Comparison of ENCODE assay signal across 16 cellular contexts in the genomic region with DNA sequence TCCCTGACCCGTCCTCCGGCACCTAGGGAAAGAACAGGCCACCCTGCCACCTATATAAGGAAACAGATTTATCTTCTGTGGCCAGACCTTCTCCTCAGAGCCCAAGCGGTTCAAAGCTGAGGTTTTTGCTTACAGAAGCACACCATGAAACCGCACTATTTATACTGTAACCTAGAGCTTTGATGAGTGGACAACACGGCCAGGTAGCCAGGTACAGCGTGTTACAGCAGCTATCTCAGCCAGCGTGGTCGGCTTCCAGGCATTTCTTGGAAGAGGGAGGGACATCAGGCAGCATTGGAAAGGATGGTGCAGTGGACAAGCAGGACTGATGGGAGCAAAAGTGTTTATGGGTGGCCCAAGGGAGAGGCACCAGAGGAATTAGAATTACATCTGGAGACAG.
"Had no signal": no experiment of that assay in that cellular context is flagged by ENCODE, and none has a peak within 500 bp of the region (broad histone marks: within the 10 kb centered on the region; RNA-seq: fewer than 3 reads in every experiment).

No MANE protein-coding gene starts in this region.

- H3K4me1 Mint-ChIP-seq: naive B cell, nephron had no signal

- H3K9me3 Mint-ChIP-seq: dendritic cell treated with granulocyte-macrophage colony-stimulating factor and Interleukin-4, amounts not matched to agents 40 ng/mL and 50 ng/mL, for 4 days; effector memory CD8-positive, alpha-beta T cell; naive B cell; nephron had no signal

- H3K36me3 ChIP-seq: transverse colon had no signal

- H3K36me3 Mint-ChIP-seq: naive B cell had no signal

- H3K27ac ChIP-seq: foreskin keratinocyte, parathyroid adenoma, stomach, thoracic aorta, transverse colon had no signal

- H3K27me3 Mint-ChIP-seq: dendritic cell treated with granulocyte-macrophage colony-stimulating factor and Interleukin-4, amounts not matched to agents 40 ng/mL and 50 ng/mL, for 4 days; effector memory CD8-positive, alpha-beta T cell had no signal

- H3K4me3 ChIP-seq: stomach, thoracic aorta, transverse colon had no signal

- DNase-seq: central memory CD4-positive, alpha-beta T cell; effector memory CD8-positive, alpha-beta T cell; midbrain; naive B cell; stimulated activated CD4-positive, alpha-beta T cell treated with anti-CD3 and anti-CD28 coated beads, Interleukin-2, amount 100 ng/mL, for 24 hours; stimulated activated CD4-positive, alpha-beta T cell treated with anti-CD3 and anti-CD28 coated beads, Interleukin-4, amount 100 ng/mL, for 4 hours; stimulated activated naive CD4-positive, alpha-beta T cell; stomach; substantia nigra; transverse colon had no signal

- H3K27ac Mint-ChIP-seq: dendritic cell treated with granulocyte-macrophage colony-stimulating factor and Interleukin-4, amounts not matched to agents 40 ng/mL and 50 ng/mL, for 4 days; effector memory CD8-positive, alpha-beta T cell; naive B cell had no signal

- ATAC-seq: effector memory CD8-positive, alpha-beta T cell; foreskin keratinocyte; sciatic nerve had no signal

- H3K4me3 Mint-ChIP-seq: dendritic cell treated with granulocyte-macrophage colony-stimulating factor and Interleukin-4, amounts not matched to agents 40 ng/mL and 50 ng/mL, for 4 days; effector memory CD8-positive, alpha-beta T cell; naive B cell; nephron had no signal

- H3K9ac ChIP-seq: parathyroid adenoma had no signal

- H2AFZ ChIP-seq: parathyroid adenoma had no signal

- H3K4me1 ChIP-seq: foreskin keratinocyte, parathyroid adenoma, stomach, transverse colon had no signal

- H3K27me3 ChIP-seq: foreskin keratinocyte, stomach, transverse colon had no signal

- H3K9me3 ChIP-seq: stomach, thoracic aorta, transverse colon had no signal
